Comparison of ENCODE assay signal across 1 cellular context in the genomic region with DNA sequence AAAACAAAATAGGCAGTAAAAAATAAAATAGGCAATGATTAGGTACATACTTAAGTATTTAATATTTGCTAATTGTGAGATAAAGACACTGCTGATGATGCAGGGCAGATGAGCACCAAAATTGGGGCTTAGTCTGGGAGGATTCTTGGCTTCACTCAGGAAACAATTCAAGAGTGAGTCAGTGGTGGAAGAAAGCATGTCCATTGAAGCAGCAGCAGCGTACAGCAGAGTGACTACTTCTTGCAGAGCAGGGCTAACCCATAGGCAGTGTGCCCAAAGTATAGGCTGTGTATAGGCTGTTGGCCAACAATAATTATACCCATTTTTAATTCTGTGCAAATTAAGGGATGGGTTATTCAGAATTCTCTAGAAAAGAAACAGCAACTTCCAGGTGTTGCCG.
TF ChIP-seq lines count a peak whose summit lies in the region.

No MANE protein-coding gene starts in this region.

TF ChIP-seq in WTC11, 78 proteins besides CTCF, POLR2A, EP300 and RAD21 (continued from another document):
- no peak for TF ChIP-seq PRDM15 (CRISPR knock-in tag; IDR thresholded peaks at IDR 0.05)
